Comparison of ENCODE assay signal across 16 cellular contexts in the genomic region with DNA sequence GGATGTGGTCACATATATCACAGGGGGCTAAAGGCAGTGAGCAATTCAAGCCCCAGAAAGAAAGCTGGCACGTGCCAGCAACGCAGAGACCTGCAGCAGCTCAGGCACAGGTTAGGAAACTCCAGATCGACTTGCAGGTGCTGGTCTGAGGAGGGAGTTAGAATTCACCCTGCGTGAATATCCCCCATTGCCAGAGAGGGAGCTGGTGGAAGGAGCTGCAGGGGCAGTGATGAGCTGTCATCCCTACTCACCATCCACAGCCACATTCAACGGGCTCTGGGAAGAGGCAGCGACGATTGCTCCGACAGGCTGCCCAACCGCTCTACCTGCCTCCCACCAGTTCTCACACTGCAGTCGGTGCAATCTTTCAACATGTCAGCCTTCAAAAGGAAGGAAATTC. TPM values are rescaled to one million over a fixed set of nuclear protein-coding genes. Genes with fewer than 3 reads are reported as not detected.
DNase-seq lines count a peak whose midpoint lies in the region; ATAC-seq and TF ChIP-seq lines count a peak whose summit lies in the region.
"Had no signal": no experiment of that assay in that cellular context is flagged by ENCODE, and none has a peak within 500 bp of the region (broad histone marks: within the 10 kb centered on the region; RNA-seq: fewer than 3 reads in every experiment).

No MANE protein-coding gene starts in this region.

- ATAC-seq in left lobe of liver = no peak

- H3K27ac Mint-ChIP-seq in mesothelial cell of epicardium = peak overlapping the region; percentile 87

- H3K4me3 ChIP-seq in BLaER1 treated with 17β-estradiol and CSF1 and Interleukin-3, amounts not matched to agents 10 nM and 100 nM = no peak overlapping the region
- H3K4me3 ChIP-seq: HAP-1, SJCRH30 had no signal

- H3K27me3 Mint-ChIP-seq in mesothelial cell of epicardium (ENCODE audit: low read depth) = no peaks in the 10 kb centered on the region

- peaks cover 27% of the 10 kb centered on the region for H3K36me3 Mint-ChIP-seq in mesothelial cell of epicardium

- peaks cover 5 to 26% (median 18%) of the 10 kb centered on the region in 11 experiments; a peak in 19 of 22 replicates for H3K9me3 ChIP-seq in BLaER1 treated with 17β-estradiol and CSF1 and Interleukin-3, amounts not matched to agents 10 nM and 100 nM (replicated peaks in 1 of 11)
- H3K9me3 ChIP-seq: HAP-1 had no signal

- H3K4me3 Mint-ChIP-seq in mesothelial cell of epicardium = no peak overlapping the region

- H4K20me1 ChIP-seq in BLaER1 treated with 17β-estradiol and CSF1 and Interleukin-3, amounts not matched to agents 10 nM and 100 nM = no peaks in the 10 kb centered on the region

- peak; percentile 7 for DNase-seq in dedifferentiated amniotic fluid mesenchymal stem cell (ENCODE audit: extremely low spot score)
- no peak for DNase-seq in mesothelial cell of epicardium (ENCODE audit: low spot score in 2 of 2, unreplicated experiment in 2 of 2)
- DNase-seq in retina = peak; percentile 12
- no peak for DNase-seq in left lobe of liver (ENCODE audit: low spot score)
- DNase-seq in central memory CD4-positive, alpha-beta T cell = no peak
- no peak for DNase-seq in NCI-H2029 treated with DMSO at 0.1 percent for 48 hours (lab: John Stamatoyannopoulos, UW)
- DNase-seq: DMS53, NCI-H1105 treated with DMSO at 0.1 percent for 48 hours, NCI-H1694, NCI-H2081 treated with DMSO at 0.1 percent for 48 hours, NCI-H2171 treated with DMSO at 0.1 percent for 48 hours, NCI-H524 treated with DMSO at 0.1 percent for 48 hours, NCI-H82, SJCRH30 had no signal

- H3K4me1 Mint-ChIP-seq in mesothelial cell of epicardium = peaks cover 7% of the 10 kb centered on the region

- H3K27ac ChIP-seq in BLaER1 treated with 17β-estradiol and CSF1 and Interleukin-3, amounts not matched to agents 10 nM and 100 nM = no peak overlapping the region
- H3K27ac ChIP-seq: SJCRH30 had no signal

- no peak overlapping the region for H3K9ac ChIP-seq in BLaER1 treated with 17β-estradiol and CSF1 and Interleukin-3, amounts not matched to agents 10 nM and 100 nM

- H3K27me3 ChIP-seq in BLaER1 treated with 17β-estradiol and CSF1 and Interleukin-3, amounts not matched to agents 10 nM and 100 nM = no peaks in the 10 kb centered on the region
- H3K27me3 ChIP-seq: SJCRH30 had no signal

- H3K36me3 ChIP-seq in BLaER1 treated with 17β-estradiol and CSF1 and Interleukin-3, amounts not matched to agents 10 nM and 100 nM = no peaks in the 10 kb centered on the region
- H3K36me3 ChIP-seq: HAP-1, SJCRH30 had no signal

- no peak for TF ChIP-seq CTCF in mesothelial cell of epicardium (IDR thresholded peaks at IDR 0.05; ENCODE audit: unreplicated experiment)

- peaks cover 12 to 20% (median 19%) of the 10 kb centered on the region in 10 experiments for H3K4me1 ChIP-seq in BLaER1 treated with 17β-estradiol and CSF1 and Interleukin-3, amounts not matched to agents 10 nM and 100 nM
- H3K4me1 ChIP-seq: HAP-1 had no signal

- H3K9me3 Mint-ChIP-seq in mesothelial cell of epicardium = peaks cover 58% of the 10 kb centered on the region

- H3K4me2 ChIP-seq in BLaER1 treated with 17β-estradiol and CSF1 and Interleukin-3, amounts not matched to agents 10 nM and 100 nM = peak overlapping the region; percentile 38 to 83 (median 55)

RNA-seq across cellular contexts. Expression of gene CLK4, which starts 40.8 kb away (rescaled TPM):
- total RNA-seq in mesothelial cell of epicardium (42.1 to 43.5 TPM (median 42.9 TPM) in 3 replicates), left lobe of liver (17.6 TPM)

Comparison
In these comparisons a context has a peak if more than half of its experiments do, and no peak if none do; other contexts are left out.
1. DNase-seq: peak in dedifferentiated amniotic fluid mesenchymal stem cell (single experiment) and retina (single experiment); none in mesothelial cell of epicardium (0 of 2), left lobe of liver (single experiment), central memory CD4-positive, alpha-beta T cell (single experiment) and NCI-H2029 treated with DMSO at 0.1 percent for 48 hours (single experiment).